Comparison of ENCODE assay signal across 1 cellular context in genomic region chr2:64748561-64748960, GRCh38.
TF ChIP-seq lines count a peak whose summit lies in the region.

No MANE protein-coding gene starts in this region.

TF ChIP-seq in H1, 55 proteins besides CTCF, POLR2A, EP300 and RAD21 (continued from another document):
- TF ChIP-seq ATF3 (IDR thresholded peaks at IDR 0.05; ENCODE audit: insufficient read depth, low read depth, low read length): no peak
- TF ChIP-seq YY1 (IDR thresholded peaks at IDR 0.05; ENCODE audit: low read depth, low read length): no peak
